Comparison of ENCODE assay signal across 8 cellular contexts in genomic region chr19:3721131-3721899, GRCh38. TPM values are rescaled to one million over a fixed set of nuclear protein-coding genes. Genes with fewer than 3 reads are reported as not detected.
DNase-seq lines count a peak whose midpoint lies in the region; TF ChIP-seq lines count a peak whose summit lies in the region.

No MANE protein-coding gene starts in this region.

- TF ChIP-seq CTCF in AG09309 (IDR thresholded peaks at IDR 0.05; ENCODE audit: control insufficient read depth, insufficient read depth, low read depth, low read length, missing control alignments) = no peak
- TF ChIP-seq CTCF in lower leg skin (IDR thresholded peaks at IDR 0.05) = no peak

- intact Hi-C loops in lower leg skin (cut with DNase I; ENCODE audit: low total_unique reads) = no loop called here

- peaks cover 4% of the 10 kb centered on the region for H3K4me1 ChIP-seq in HAP-1

- WGBS in lower leg skin, 2 donors = 14 to 15% methylated on average over 41 to 47 of the region's 47 CpGs

- DNase-seq in AG09309 (ENCODE audit: low read depth) (peak; percentile 23), HAP-1 (ENCODE audit: low spot score in 2 of 2) (peak; percentile 84 to 97), NCI-H526 (lab: John Stamatoyannopoulos, UW) (peak; percentile 68 to 94), dermis microvascular lymphatic vessel endothelial cell (ENCODE audit: low read depth in 2 of 2) (peak; percentile 64 to 78), lower leg skin (ENCODE audit: low spot score in 2 of 2) (peak; percentile 69 to 95), NK-92 (lab: John Stamatoyannopoulos, UW; ENCODE audit: unreplicated experiment) (no peak)
- peak; percentile 84 for DNase-seq in activated CD4-positive, alpha-beta memory T cell treated with anti-CD3 and anti-CD28 coated beads, Interleukin-2, amount 10 ng/mL, durations not matched to agents 7 days and 5 days
- peak; percentile 77 to 79 (median 79) for DNase-seq in stimulated activated CD4-positive, alpha-beta T cell treated with anti-CD3 and anti-CD28 coated beads, TNF-alpha, amount 100 ng/mL, for 4 hours (ENCODE audit: low read depth in 3 of 3)

- no peak overlapping the region for H3K27ac Mint-ChIP-seq in activated CD4-positive, alpha-beta memory T cell treated with anti-CD3 and anti-CD28 coated beads, Interleukin-2, amount 10 ng/mL, durations not matched to agents 7 days and 5 days

- H3K36me3 Mint-ChIP-seq in activated CD4-positive, alpha-beta memory T cell treated with anti-CD3 and anti-CD28 coated beads, Interleukin-2, amount 10 ng/mL, durations not matched to agents 7 days and 5 days (ENCODE audit: low read depth) = no peaks in the 10 kb centered on the region

- POLR2A ChIA-PET in activated CD4-positive, alpha-beta memory T cell treated with anti-CD3 and anti-CD28 coated beads, Interleukin-2, amount 10 ng/mL, durations not matched to agents 7 days and 5 days (lab: Charles Lee) = interaction anchor here (1.6 to 1.7 kb wide), 2 partner anchors 13 to 31 kb away, joined by 3 read pairs; partner anchors contain the start of gene TJP3

- in situ Hi-C loops in HAP-1 (cut with MboI; ENCODE audit: low sequenced_read_pairs) = no loop called here

- H3K4me3 ChIP-seq in AG09309 (ENCODE audit: control insufficient read depth, low read depth, low read length) (no peak overlapping the region), HAP-1 (peak overlapping the region; percentile 32), lower leg skin (ENCODE audit: low read depth, poor library complexity, severe bottlenecking) (no peak overlapping the region)

- peak overlapping the region; percentile 35 for H3K4me3 Mint-ChIP-seq in activated CD4-positive, alpha-beta memory T cell treated with anti-CD3 and anti-CD28 coated beads, Interleukin-2, amount 10 ng/mL, durations not matched to agents 7 days and 5 days

- peaks cover 3% of the 10 kb centered on the region for H3K4me1 Mint-ChIP-seq in activated CD4-positive, alpha-beta memory T cell treated with anti-CD3 and anti-CD28 coated beads, Interleukin-2, amount 10 ng/mL, durations not matched to agents 7 days and 5 days

- peaks cover 4% of the 10 kb centered on the region; the same call in 1 of the 2 replicates for H3K27me3 ChIP-seq in HAP-1 (ENCODE audit: low read depth)

- peaks cover 21% of the 10 kb centered on the region for H3K27me3 Mint-ChIP-seq in activated CD4-positive, alpha-beta memory T cell treated with anti-CD3 and anti-CD28 coated beads, Interleukin-2, amount 10 ng/mL, durations not matched to agents 7 days and 5 days

- H3K9me3 Mint-ChIP-seq in activated CD4-positive, alpha-beta memory T cell treated with anti-CD3 and anti-CD28 coated beads, Interleukin-2, amount 10 ng/mL, durations not matched to agents 7 days and 5 days = no peaks in the 10 kb centered on the region

- H3K36me3 ChIP-seq in HAP-1 (replicated peaks) = no peaks in the 10 kb centered on the region

- CTCF ChIA-PET in activated CD4-positive, alpha-beta memory T cell treated with anti-CD3 and anti-CD28 coated beads, Interleukin-2, amount 10 ng/mL, durations not matched to agents 7 days and 5 days (lab: Charles Lee) = interaction anchor here (0.7 to 2.0 kb wide), 4 partner anchors 34 to 419 kb away, joined by 3 to 6 read pairs (median 4); no protein-coding TSS in a partner anchor

- no peaks in the 10 kb centered on the region for H3K9me3 ChIP-seq in HAP-1

- no peak for TF ChIP-seq POLR2A in lower leg skin (IDR thresholded peaks at IDR 0.05)

RNA-seq across cellular contexts. Expression of gene TJP3, which starts 13.1 kb away (rescaled TPM):
- 1 to 10 TPM; 1.4 to 1.7 TPM for total RNA-seq in activated CD4-positive, alpha-beta memory T cell treated with anti-CD3 and anti-CD28 coated beads, Interleukin-2, amount 10 ng/mL, durations not matched to agents 7 days and 5 days
- total RNA-seq in dermis microvascular lymphatic vessel endothelial cell (under 0.01 TPM in 2 replicates), lower leg skin (10 to 100 TPM; 27.3 to 60.9 (median 35.6) TPM)

RNA-seq across cellular contexts. Expression of gene PIP5K1C, which starts 21.0 kb away (rescaled TPM):
- total RNA-seq in activated CD4-positive, alpha-beta memory T cell treated with anti-CD3 and anti-CD28 coated beads, Interleukin-2, amount 10 ng/mL, durations not matched to agents 7 days and 5 days = 10 to 100 TPM; 18.3 to 19.6 TPM
- 19.4 and 42.0 TPM in 2 replicates for total RNA-seq in dermis microvascular lymphatic vessel endothelial cell
- 10 to 100 TPM; 14.1 to 27.3 (median 22.1) TPM for total RNA-seq in lower leg skin

RNA-seq across cellular contexts. Expression of gene APBA3, which starts 40.2 kb away (rescaled TPM):
- 10 to 100 TPM; 55.8 to 64.7 TPM for total RNA-seq in activated CD4-positive, alpha-beta memory T cell treated with anti-CD3 and anti-CD28 coated beads, Interleukin-2, amount 10 ng/mL, durations not matched to agents 7 days and 5 days
- total RNA-seq in dermis microvascular lymphatic vessel endothelial cell (15.0 and 22.5 TPM in 2 replicates), lower leg skin (10 to 100 TPM; 21.8 to 34.6 (median 31.8) TPM)

RNA-seq across cellular contexts. Expression of gene MRPL54, which starts 41.2 kb away (rescaled TPM):
- 10 to 100 TPM; 71.5 to 75.8 TPM for total RNA-seq in activated CD4-positive, alpha-beta memory T cell treated with anti-CD3 and anti-CD28 coated beads, Interleukin-2, amount 10 ng/mL, durations not matched to agents 7 days and 5 days
- total RNA-seq in dermis microvascular lymphatic vessel endothelial cell (45.1 and 72.9 TPM in 2 replicates), lower leg skin (10 to 100 TPM; 45.0 to 72.8 (median 53.9) TPM)

RNA-seq across cellular contexts. Expression of gene RAX2, which starts 50.7 kb away (rescaled TPM):
- total RNA-seq in activated CD4-positive, alpha-beta memory T cell treated with anti-CD3 and anti-CD28 coated beads, Interleukin-2, amount 10 ng/mL, durations not matched to agents 7 days and 5 days = not detected
- not detected in 2 replicates for total RNA-seq in dermis microvascular lymphatic vessel endothelial cell
- not detected for total RNA-seq in lower leg skin

Comparison
In these comparisons a context has a peak if more than half of its experiments do, and no peak if none do; other contexts are left out.
1. RNA of gene TJP3, which starts 13.1 kb away (total RNA-seq): 27.3 to 60.9 TPM in lower leg skin; 1.4 to 1.7 TPM in activated CD4-positive, alpha-beta memory T cell treated with anti-CD3 and anti-CD28 coated beads, Interleukin-2, amount 10 ng/mL, durations not matched to agents 7 days and 5 days and under 0.01 TPM in dermis microvascular lymphatic vessel endothelial cell; every median in the first group is over 10 times any median in the second.